Comparison of ENCODE assay signal across 17 cellular contexts in genomic region chr11:103659743-103660142, GRCh38.
"Had no signal": no experiment of that assay in that cellular context is flagged by ENCODE, and none has a peak within 500 bp of the region (broad histone marks: within the 10 kb centered on the region; RNA-seq: fewer than 3 reads in every experiment).

No MANE protein-coding gene starts in this region.

- DNase-seq: activated CD4-positive, alpha-beta T cell treated with anti-CD3 and anti-CD28 coated beads for 4 hours; activated CD8-positive, alpha-beta memory T cell treated with anti-CD3 and anti-CD28 coated beads, Interleukin-2, amount 50 U/mL, for 48 hours; activated CD8-positive, alpha-beta T cell treated with anti-CD3 and anti-CD28 coated beads, Interleukin-2, amount 10 ng/mL, durations not matched to agents 7 days and 5 days; activated naive CD4-positive, alpha-beta T cell treated with anti-CD3 and anti-CD28 coated beads for 36 hours; caudate nucleus; effector CD4-positive, alpha-beta T cell; hypothalamus; lower lobe of right lung; midbrain; retina; stimulated activated CD4-positive, alpha-beta T cell treated with anti-CD3 and anti-CD28 coated beads, Interleukin-15, amount 100 ng/mL, for 24 hours; stimulated activated CD4-positive, alpha-beta T cell treated with anti-CD3 and anti-CD28 coated beads, Interleukin-4, amount 100 ng/mL, for 24 hours had no signal

- H3K27ac ChIP-seq: coronary artery, lower lobe of right lung, neutrophil, thoracic aorta had no signal

- H3K9me3 Mint-ChIP-seq: activated naive CD4-positive, alpha-beta T cell treated with anti-CD3 and anti-CD28 coated beads for 36 hours; activated T-helper 1 cell treated with anti-CD3 and anti-CD28 coated beads, Interleukin-12 subunit alpha, Interleukin-12 subunit beta, Interleukin-2, Interleukin-4 antibody, amounts not matched to agents 30 ng/mL and 10 ng/mL and 1 ng/mL, durations not matched to agents 14 hours and 24 hours and 36 hours; stimulated activated naive CD8-positive, alpha-beta T cell treated with anti-CD3 and anti-CD28 coated beads, Interleukin-15, Interleukin-2, amounts not matched to agents 100 ng/mL and 50 ng/mL, for 24 hours had no signal

- H3K27me3 ChIP-seq: neutrophil had no signal

- H3K27ac Mint-ChIP-seq: activated CD8-positive, alpha-beta T cell treated with anti-CD3 and anti-CD28 coated beads, Interleukin-2, amount 10 ng/mL, durations not matched to agents 7 days and 5 days; activated naive CD4-positive, alpha-beta T cell treated with anti-CD3 and anti-CD28 coated beads for 36 hours; activated T-helper 1 cell treated with anti-CD3 and anti-CD28 coated beads, Interleukin-12 subunit alpha, Interleukin-12 subunit beta, Interleukin-2, Interleukin-4 antibody, amounts not matched to agents 30 ng/mL and 10 ng/mL and 1 ng/mL, durations not matched to agents 14 hours and 24 hours and 36 hours; stimulated activated naive CD8-positive, alpha-beta T cell treated with anti-CD3 and anti-CD28 coated beads, Interleukin-15, Interleukin-2, amounts not matched to agents 100 ng/mL and 50 ng/mL, for 24 hours had no signal

- H3K4me3 ChIP-seq: coronary artery, lower lobe of right lung, thoracic aorta had no signal

- H3K9me3 ChIP-seq: lower lobe of right lung, neutrophil, thoracic aorta had no signal

- H3K4me3 Mint-ChIP-seq: activated CD8-positive, alpha-beta T cell treated with anti-CD3 and anti-CD28 coated beads, Interleukin-2, amount 10 ng/mL, durations not matched to agents 7 days and 5 days; activated naive CD4-positive, alpha-beta T cell treated with anti-CD3 and anti-CD28 coated beads for 36 hours; activated T-helper 1 cell treated with anti-CD3 and anti-CD28 coated beads, Interleukin-12 subunit alpha, Interleukin-12 subunit beta, Interleukin-2, Interleukin-4 antibody, amounts not matched to agents 30 ng/mL and 10 ng/mL and 1 ng/mL, durations not matched to agents 14 hours and 24 hours and 36 hours; stimulated activated naive CD8-positive, alpha-beta T cell treated with anti-CD3 and anti-CD28 coated beads, Interleukin-15, Interleukin-2, amounts not matched to agents 100 ng/mL and 50 ng/mL, for 24 hours had no signal

- H3K27me3 Mint-ChIP-seq: stimulated activated naive CD8-positive, alpha-beta T cell treated with anti-CD3 and anti-CD28 coated beads, Interleukin-15, Interleukin-2, amounts not matched to agents 100 ng/mL and 50 ng/mL, for 24 hours had no signal

- H3K36me3 ChIP-seq: lower lobe of right lung, neutrophil, thoracic aorta had no signal
